In genomic region chr2:20650412-20650879, GRCh38 we compare ENCODE assay signal across 9 cellular contexts. TPM values are rescaled to one million over a fixed set of nuclear protein-coding genes. Genes with fewer than 3 reads are reported as not detected.
A peak's percentile ranks its signal among the peaks of the same experiment; 100 is the strongest.
DNase-seq lines count a peak whose midpoint lies in the region; ATAC-seq, FAIRE-seq and TF ChIP-seq lines count a peak whose summit lies in the region.
"Had no signal": no experiment of that assay in that cellular context is flagged by ENCODE, and none has a peak within 500 bp of the region (broad histone marks: within the 10 kb centered on the region; RNA-seq: fewer than 3 reads in every experiment).

No MANE protein-coding gene starts in this region.

- TF ChIP-seq CTCF in heart left ventricle (IDR thresholded peaks at IDR 0.05) (no peak), pancreas (IDR thresholded peaks at IDR 0.05) (no peak)

- intact Hi-C loops in heart left ventricle (cut with DNase I): no loop called here
- intact Hi-C loops in pancreas (cut with DNase I): no loop called here

- no peak for FAIRE-seq in pancreas (lab: Jason Lieb, UNC)
- FAIRE-seq: A204.1 had no signal

- H3K4me3 ChIP-seq in heart left ventricle: peak overlapping the region; percentile 75 to 100 (median 97)
- H3K4me3 ChIP-seq in pancreas: peak overlapping the region; percentile 58 to 99 (median 98)

- H3K4me1 Mint-ChIP-seq in activated naive CD8-positive, alpha-beta T cell treated with anti-CD3 and anti-CD28 coated beads, Interleukin-2, amount 50 U/mL, for 24 hours: peaks cover 32% of the 10 kb centered on the region

- TF ChIP-seq POLR2A in heart left ventricle (IDR thresholded peaks at IDR 0.05): no peak

- 12 to 18% (median 14%) methylated on average over 18 of the region's 18 CpGs for WGBS in heart left ventricle, 4 donors
- 6 to 8% methylated on average over 18 of the region's 18 CpGs for WGBS in pancreas, 2 donors

- H3K9me3 Mint-ChIP-seq in activated naive CD8-positive, alpha-beta T cell treated with anti-CD3 and anti-CD28 coated beads, Interleukin-2, amount 50 U/mL, for 24 hours: no peaks in the 10 kb centered on the region

- H3K4me1 ChIP-seq in heart left ventricle (peaks cover 4 to 40% (median 27%) of the 10 kb centered on the region in 12 donors), pancreas (peaks cover 0 to 11% (median 9%) of the 10 kb centered on the region in 3 donors)

- DNase-seq in DMS 273 (lab: John Stamatoyannopoulos, UW; ENCODE audit: unreplicated experiment): peak; percentile 75
- no peak for DNase-seq in DMS 273 treated with DMSO at 0.1 percent for 48 hours (lab: John Stamatoyannopoulos, UW)
- DNase-seq in NCI-H1092 (lab: John Stamatoyannopoulos, UW): peak; percentile 21
- no peak for DNase-seq in activated naive CD8-positive, alpha-beta T cell treated with anti-CD3 and anti-CD28 coated beads, Interleukin-2, amount 50 U/mL, for 24 hours
- peak in 2 of 5 donors; percentile 32 to 69 for DNase-seq in heart left ventricle
- DNase-seq in pancreas: peak in 1 of 6 donors; percentile 46
- no peak for DNase-seq in activated effector memory CD4-positive, alpha-beta T cell treated with Interleukin-2 at 50 U/mL for 16 hours

- no peaks in the 10 kb centered on the region for H3K36me3 Mint-ChIP-seq in activated naive CD8-positive, alpha-beta T cell treated with anti-CD3 and anti-CD28 coated beads, Interleukin-2, amount 50 U/mL, for 24 hours (ENCODE audit: low read depth)

- H3K27ac Mint-ChIP-seq in activated naive CD8-positive, alpha-beta T cell treated with anti-CD3 and anti-CD28 coated beads, Interleukin-2, amount 50 U/mL, for 24 hours: peak overlapping the region; percentile 20

- peak; percentile 24 for ATAC-seq in GM21723 (IDR thresholded peaks at IDR 0.05; ENCODE audit: unreplicated experiment)
- peak; percentile 11 for ATAC-seq in activated naive CD8-positive, alpha-beta T cell treated with anti-CD3 and anti-CD28 coated beads, Interleukin-2, amount 50 U/mL, for 24 hours
- peak; percentile 1 to 9 (median 4) for ATAC-seq in heart left ventricle
- ATAC-seq in pancreas: peak; percentile 12 to 36 (median 32)

- H3K36me3 ChIP-seq in heart left ventricle: peaks cover 0 to 12% (median 6%) of the 10 kb centered on the region in 9 donors
- H3K36me3 ChIP-seq in pancreas: no peaks in the 10 kb centered on the region

- H3K27ac ChIP-seq in heart left ventricle: peak overlapping the region; percentile 48 to 97 (median 92)
- H3K27ac ChIP-seq in pancreas: peak overlapping the region; percentile 82 to 87 (median 84)

- no peaks in the 10 kb centered on the region for H3K9me3 ChIP-seq in heart left ventricle
- H3K9me3 ChIP-seq in pancreas: no peaks in the 10 kb centered on the region

- H3K27me3 ChIP-seq in heart left ventricle: no peaks in the 10 kb centered on the region
- H3K27me3 ChIP-seq in pancreas: no peaks in the 10 kb centered on the region

- H3K4me3 Mint-ChIP-seq in activated naive CD8-positive, alpha-beta T cell treated with anti-CD3 and anti-CD28 coated beads, Interleukin-2, amount 50 U/mL, for 24 hours: peak overlapping the region; percentile 81

- no peaks in the 10 kb centered on the region for H3K27me3 Mint-ChIP-seq in activated naive CD8-positive, alpha-beta T cell treated with anti-CD3 and anti-CD28 coated beads, Interleukin-2, amount 50 U/mL, for 24 hours

RNA-seq across cellular contexts. Expression of gene HS1BP3, which starts 0.5 kb away (rescaled TPM):
- total RNA-seq in heart left ventricle: 10 to 100 TPM; 12.7 to 23.7 (median 17.9) TPM
- 10 to 100 TPM; 21.0 to 23.7 TPM for polyA plus RNA-seq in heart left ventricle
- total RNA-seq in pancreas: 10 to 100 TPM in 5 of 6 donors, 1 to 10 TPM in 1; 9.5 to 16.8 (median 10.3) TPM
- polyA plus RNA-seq in pancreas: 10 to 100 TPM; 11.1 to 15.5 TPM

RNA-seq across cellular contexts. Expression of gene GDF7, which starts 16.5 kb away (rescaled TPM):
- 1 to 10 TPM in 2 of 9 donors, under 1 TPM in 7; 0.14 to 1.6 (median 0.56) TPM for total RNA-seq in heart left ventricle
- under 1 TPM; 0.22 to 0.30 TPM for polyA plus RNA-seq in heart left ventricle
- under 1 TPM; 0.16 to 0.98 (median 0.73) TPM for total RNA-seq in pancreas
- under 1 TPM; 0.19 to 0.89 TPM for polyA plus RNA-seq in pancreas

Comparison
In these comparisons a context has a peak if more than half of its experiments do, and no peak if none do; other contexts are left out.
1. DNase-seq: peak in DMS 273 (single experiment) and NCI-H1092 (single experiment); none in DMS 273 treated with DMSO at 0.1 percent for 48 hours (single experiment), activated naive CD8-positive, alpha-beta T cell treated with anti-CD3 and anti-CD28 coated beads, Interleukin-2, amount 50 U/mL, for 24 hours (single experiment) and activated effector memory CD4-positive, alpha-beta T cell treated with Interleukin-2 at 50 U/mL for 16 hours (single experiment).
2. Peak in every context shown above with its lines, with median percentiles within 50 percentile points of each other: ATAC-seq.